Comparison of ENCODE assay signal across 10 cellular contexts in genomic region chr10:88989423-88989822, GRCh38. TPM values are rescaled to one million over a fixed set of nuclear protein-coding genes. Genes with fewer than 3 reads are reported as not detected.
DNase-seq lines count a peak whose midpoint lies in the region; ATAC-seq lines count a peak whose summit lies in the region.
"Had no signal": no experiment of that assay in that cellular context is flagged by ENCODE, and none has a peak within 500 bp of the region (broad histone marks: within the 10 kb centered on the region; RNA-seq: fewer than 3 reads in every experiment).

No MANE protein-coding gene starts in this region.

- peaks cover 7% of the 10 kb centered on the region for H3K9me3 Mint-ChIP-seq in activated CD4-positive, alpha-beta T cell treated with anti-CD3 and anti-CD28 coated beads for 36 hours (ENCODE audit: low read depth)
- H3K9me3 Mint-ChIP-seq in activated T-helper 2 cell treated with anti-CD3 and anti-CD28 coated beads, Interferon-gamma antibody, Interleukin-2, Interleukin-4, amounts not matched to agents 10 μg/mL and 5 μg/mL and 100 μg/mL, durations not matched to agents 14 hours and 24 hours and 36 hours = peaks cover 12% of the 10 kb centered on the region
- peaks cover 0 to 5% (median 4%) of the 10 kb centered on the region in 6 donors for H3K9me3 Mint-ChIP-seq in immature natural killer cell

- intact Hi-C loops in activated CD4-positive, alpha-beta T cell treated with anti-CD3 and anti-CD28 coated beads for 36 hours (cut with DNase I, micrococcal nuclease) = no loop called here
- intact Hi-C loops in activated T-helper 2 cell treated with anti-CD3 and anti-CD28 coated beads, Interferon-gamma antibody, Interleukin-2, Interleukin-4, amounts not matched to agents 10 μg/mL and 5 μg/mL and 100 μg/mL, durations not matched to agents 14 hours and 24 hours and 36 hours (cut with micrococcal nuclease) = no loop called here

- no peak for DNase-seq in activated CD4-positive, alpha-beta T cell treated with anti-CD3 and anti-CD28 coated beads for 36 hours
- DNase-seq in activated CD4-positive, alpha-beta T cell treated with anti-CD3 and anti-CD28 coated beads for 48 hours = no peak
- DNase-seq in activated T-helper 2 cell treated with anti-CD3 and anti-CD28 coated beads, Interferon-gamma antibody, Interleukin-2, Interleukin-4, amounts not matched to agents 10 μg/mL and 5 μg/mL and 100 μg/mL, durations not matched to agents 14 hours and 24 hours and 36 hours (ENCODE audit: low spot score) = no peak
- no peak for DNase-seq in immature natural killer cell
- DNase-seq in NCI-H748 treated with DMSO at 0.1 percent for 48 hours (lab: John Stamatoyannopoulos, UW) = no peak
- DNase-seq in iPS-NIHi7 (ENCODE audit: extremely low spot score) = no peak
- DNase-seq: cortex of kidney, NCI-H1694 had no signal

- H3K4me3 Mint-ChIP-seq in activated CD4-positive, alpha-beta T cell treated with anti-CD3 and anti-CD28 coated beads for 36 hours = peak overlapping the region; percentile 87
- H3K4me3 Mint-ChIP-seq in activated T-helper 2 cell treated with anti-CD3 and anti-CD28 coated beads, Interferon-gamma antibody, Interleukin-2, Interleukin-4, amounts not matched to agents 10 μg/mL and 5 μg/mL and 100 μg/mL, durations not matched to agents 14 hours and 24 hours and 36 hours (ENCODE audit: low read depth) = peak overlapping the region; percentile 65
- H3K4me3 Mint-ChIP-seq in immature natural killer cell = peak overlapping the region; percentile 94 to 100 (median 98)

- peaks cover 0 to 3% (median 0%) of the 10 kb centered on the region in 5 donors for H3K9me3 ChIP-seq in subcutaneous abdominal adipose tissue (ENCODE audit: control insufficient read depth in 5 of 5, low read length in 5 of 5)

- peaks cover 14% of the 10 kb centered on the region for H3K36me3 Mint-ChIP-seq in activated CD4-positive, alpha-beta T cell treated with anti-CD3 and anti-CD28 coated beads for 36 hours (ENCODE audit: low read depth)
- peaks cover 25% of the 10 kb centered on the region for H3K36me3 Mint-ChIP-seq in activated T-helper 2 cell treated with anti-CD3 and anti-CD28 coated beads, Interferon-gamma antibody, Interleukin-2, Interleukin-4, amounts not matched to agents 10 μg/mL and 5 μg/mL and 100 μg/mL, durations not matched to agents 14 hours and 24 hours and 36 hours (ENCODE audit: low read depth)
- peaks cover 3 to 10% (median 4%) of the 10 kb centered on the region in 3 donors for H3K36me3 Mint-ChIP-seq in immature natural killer cell

- CTCF ChIA-PET in activated CD4-positive, alpha-beta T cell treated with anti-CD3 and anti-CD28 coated beads for 36 hours (lab: Charles Lee) = interaction anchor here (1.0 to 6.3 kb wide), 8 partner anchors 11 to 228 kb away, joined by 3 to 53 read pairs (median 8); no protein-coding TSS in a partner anchor

- H3K27me3 Mint-ChIP-seq in activated CD4-positive, alpha-beta T cell treated with anti-CD3 and anti-CD28 coated beads for 36 hours = no peaks in the 10 kb centered on the region
- no peaks in the 10 kb centered on the region for H3K27me3 Mint-ChIP-seq in activated T-helper 2 cell treated with anti-CD3 and anti-CD28 coated beads, Interferon-gamma antibody, Interleukin-2, Interleukin-4, amounts not matched to agents 10 μg/mL and 5 μg/mL and 100 μg/mL, durations not matched to agents 14 hours and 24 hours and 36 hours (ENCODE audit: low read depth)
- peaks cover 0 to 9% (median 6%) of the 10 kb centered on the region in 3 donors for H3K27me3 Mint-ChIP-seq in immature natural killer cell (ENCODE audit: low read depth in 3 of 3)

- peak overlapping the region; percentile 52 for H3K27ac Mint-ChIP-seq in activated CD4-positive, alpha-beta T cell treated with anti-CD3 and anti-CD28 coated beads for 36 hours
- peak overlapping the region; percentile 41 for H3K27ac Mint-ChIP-seq in activated T-helper 2 cell treated with anti-CD3 and anti-CD28 coated beads, Interferon-gamma antibody, Interleukin-2, Interleukin-4, amounts not matched to agents 10 μg/mL and 5 μg/mL and 100 μg/mL, durations not matched to agents 14 hours and 24 hours and 36 hours
- peak overlapping the region in 5 of 6 donors; percentile 83 to 98 (median 92) for H3K27ac Mint-ChIP-seq in immature natural killer cell

- peak overlapping the region; percentile 97 for H3K27ac ChIP-seq in subcutaneous abdominal adipose tissue (ENCODE audit: low read depth, low read length)

- no peaks in the 10 kb centered on the region for H3K27me3 ChIP-seq in subcutaneous abdominal adipose tissue (ENCODE audit: control insufficient read depth in 5 of 5, insufficient read depth in 4 of 5, low read length in 5 of 5)

- ATAC-seq in activated CD4-positive, alpha-beta T cell treated with anti-CD3 and anti-CD28 coated beads for 36 hours = no peak
- no peak for ATAC-seq in HG02623 (IDR thresholded peaks at IDR 0.05; ENCODE audit: unreplicated experiment)

- H3K4me3 ChIP-seq in subcutaneous abdominal adipose tissue (ENCODE audit: low read depth in 1 of 5, low read length in 5 of 5) = peak overlapping the region in 4 of 5 donors; percentile 48 to 95 (median 92)

- peaks cover 60% of the 10 kb centered on the region for H3K4me1 Mint-ChIP-seq in activated CD4-positive, alpha-beta T cell treated with anti-CD3 and anti-CD28 coated beads for 36 hours
- H3K4me1 Mint-ChIP-seq in activated T-helper 2 cell treated with anti-CD3 and anti-CD28 coated beads, Interferon-gamma antibody, Interleukin-2, Interleukin-4, amounts not matched to agents 10 μg/mL and 5 μg/mL and 100 μg/mL, durations not matched to agents 14 hours and 24 hours and 36 hours (ENCODE audit: low read depth) = peaks cover 58% of the 10 kb centered on the region
- H3K4me1 Mint-ChIP-seq in immature natural killer cell = peaks cover 55 to 68% of the 10 kb centered on the region in 2 donors

- no peaks in the 10 kb centered on the region for H3K36me3 ChIP-seq in subcutaneous abdominal adipose tissue (ENCODE audit: control insufficient read depth in 5 of 5, insufficient read depth in 5 of 5, low read length in 5 of 5)

- H3K4me1 ChIP-seq in subcutaneous abdominal adipose tissue (ENCODE audit: control insufficient read depth in 5 of 5, insufficient read depth in 5 of 5, low read length in 5 of 5) = peaks cover 0 to 33% (median 30%) of the 10 kb centered on the region in 5 donors

- peak overlapping the region in 1 of 5 donors; percentile 45 for H3K9ac ChIP-seq in subcutaneous abdominal adipose tissue (ENCODE audit: low read length in 5 of 5)

- POLR2A ChIA-PET in activated CD4-positive, alpha-beta T cell treated with anti-CD3 and anti-CD28 coated beads for 36 hours (lab: Charles Lee) = no interaction called here

RNA-seq across cellular contexts. Expression of gene FAS, which starts 1.2 kb away (rescaled TPM):
- 10 to 100 TPM; 34.1 to 34.9 TPM for total RNA-seq in activated CD4-positive, alpha-beta T cell treated with anti-CD3 and anti-CD28 coated beads for 36 hours
- total RNA-seq in activated T-helper 2 cell treated with anti-CD3 and anti-CD28 coated beads, Interferon-gamma antibody, Interleukin-2, Interleukin-4, amounts not matched to agents 10 μg/mL and 5 μg/mL and 100 μg/mL, durations not matched to agents 14 hours and 24 hours and 36 hours = 20.7 and 22.5 TPM in 2 replicates
- polyA plus RNA-seq in immature natural killer cell = 10 to 100 TPM in 2 of 3 donors, 1 to 10 TPM in 1; 9.7 to 14.3 (median 11.1) TPM

RNA-seq across cellular contexts. Expression of gene ACTA2, which starts 36.9 kb away (rescaled TPM):
- 10 to 100 TPM in 1 of 2 experiments, 1 to 10 TPM in 1; 8.5 to 10.2 TPM for total RNA-seq in activated CD4-positive, alpha-beta T cell treated with anti-CD3 and anti-CD28 coated beads for 36 hours
- 11.3 and 11.9 TPM in 2 replicates for total RNA-seq in activated T-helper 2 cell treated with anti-CD3 and anti-CD28 coated beads, Interferon-gamma antibody, Interleukin-2, Interleukin-4, amounts not matched to agents 10 μg/mL and 5 μg/mL and 100 μg/mL, durations not matched to agents 14 hours and 24 hours and 36 hours
- polyA plus RNA-seq in immature natural killer cell = 10 to 100 TPM in 2 of 3 donors, 1 to 10 TPM in 1; 6.9 to 36.2 (median 12.6) TPM

Comparison
In these comparisons a context has a peak if more than half of its experiments do, and no peak if none do; other contexts are left out.
1. H3K27ac Mint-ChIP-seq: peak in every context shown above with its lines; median percentile 92 in immature natural killer cell; 52 in activated CD4-positive, alpha-beta T cell treated with anti-CD3 and anti-CD28 coated beads for 36 hours; 41 in activated T-helper 2 cell treated with anti-CD3 and anti-CD28 coated beads, Interferon-gamma antibody, Interleukin-2, Interleukin-4, amounts not matched to agents 10 μg/mL and 5 μg/mL and 100 μg/mL, durations not matched to agents 14 hours and 24 hours and 36 hours.